In genomic region chr1:108877324-108877812, GRCh38 we compare ENCODE assay signal across 8 cellular contexts. TPM values are rescaled to one million over a fixed set of nuclear protein-coding genes. Genes with fewer than 3 reads are reported as not detected.
DNase-seq lines count a peak whose midpoint lies in the region; ATAC-seq and TF ChIP-seq lines count a peak whose summit lies in the region.

No MANE protein-coding gene starts in this region.

- peak overlapping the region; percentile 81 for H3K27ac Mint-ChIP-seq in type B pancreatic cell

- H3K4me1 Mint-ChIP-seq in type B pancreatic cell (ENCODE audit: unreplicated experiment) = peaks cover 15% of the 10 kb centered on the region

- WGBS in heart left ventricle, 4 donors = 1 to 3% (median 1%) methylated on average over 22 of the region's 22 CpGs

- H3K9me3 Mint-ChIP-seq in type B pancreatic cell = no peaks in the 10 kb centered on the region

- H3K4me3 Mint-ChIP-seq in type B pancreatic cell = peak overlapping the region; percentile 95

- peak overlapping the region in 7 of 12 donors; percentile 4 to 85 (median 36) for H3K27ac ChIP-seq in heart left ventricle
- H3K27ac ChIP-seq in cingulate gyrus (ENCODE audit: low read depth, low read length) = peak overlapping the region; percentile 43

- H3K4me3 ChIP-seq in heart left ventricle = peak overlapping the region; percentile 65 to 97 (median 80)

- peaks cover 0 to 24% (median 4%) of the 10 kb centered on the region in 12 donors for H3K4me1 ChIP-seq in heart left ventricle

- H3K27me3 Mint-ChIP-seq in type B pancreatic cell = no peaks in the 10 kb centered on the region

- ATAC-seq in heart left ventricle = peak in 1 of 4 donors; percentile 4

- TF ChIP-seq CTCF in heart left ventricle (IDR thresholded peaks at IDR 0.05) = no peak
- no peak for TF ChIP-seq CTCF in type B pancreatic cell (conservative IDR thresholded peaks at IDR 0.05)

- DNase-seq in heart left ventricle = no peak
- no peak for DNase-seq in cardiac septum (ENCODE audit: low spot score)
- DNase-seq in NCI-H748 treated with DMSO at 0.1 percent for 48 hours (lab: John Stamatoyannopoulos, UW) = peak; percentile 35
- peak; percentile 55 for DNase-seq in medulla oblongata (ENCODE audit: extremely low spot score)
- no peak for DNase-seq in type B pancreatic cell (ENCODE audit: extremely low spot score, unreplicated experiment)
- no peak for DNase-seq in activated CD4-positive, alpha-beta T cell treated with anti-CD3 and anti-CD28 coated beads, Interleukin-2, amount 50 U/mL, for 1 hour
- no peak for DNase-seq in NCI-H1436 (lab: John Stamatoyannopoulos, UW)

- no peaks in the 10 kb centered on the region for H3K36me3 Mint-ChIP-seq in type B pancreatic cell

- H3K27me3 ChIP-seq in heart left ventricle = no peaks in the 10 kb centered on the region

- H3K36me3 ChIP-seq in heart left ventricle = no peaks in the 10 kb centered on the region

- H3K9me3 ChIP-seq in heart left ventricle = no peaks in the 10 kb centered on the region

- intact Hi-C loops in heart left ventricle (cut with DNase I) (loop anchor here in 4 of 10 donors (1.0 to 5.0 kb wide), 4 partner anchors 45 to 130 kb away; partner anchors contain the start of gene STXBP3 (in 1 of the 4)), cardiac septum (cut with DNase I) (loop anchor here (5.0 kb wide), 1 partner anchor 45 kb away; no protein-coding TSS in a partner anchor)

- TF ChIP-seq POLR2A in heart left ventricle (IDR thresholded peaks at IDR 0.05) = no peak

RNA-seq across cellular contexts. Expression of gene GPSM2, which starts 0.6 kb away (rescaled TPM):
- total RNA-seq in heart left ventricle (1 to 10 TPM in 8 of 9 donors, under 1 TPM in 1; 1.00 to 7.0 (median 2.4) TPM), cardiac septum (0.92 TPM), type B pancreatic cell (ENCODE audit: low replicate concordance) (21.8 and 27.9 TPM in 2 replicates)
- polyA plus RNA-seq in heart left ventricle = 1 to 10 TPM in 1 of 2 donors, under 1 TPM in 1; 0.72 to 4.4 TPM

RNA-seq across cellular contexts. Expression of gene AKNAD1, which starts 20.5 kb away (rescaled TPM):
- under 1 TPM in 1 of 9 donors, not detected in 8; 0.59 TPM for total RNA-seq in heart left ventricle
- under 1 TPM in 1 of 2 donors, not detected in 1; 0.14 TPM for polyA plus RNA-seq in heart left ventricle
- not detected for total RNA-seq in cardiac septum
- total RNA-seq in type B pancreatic cell (ENCODE audit: low replicate concordance) = 0.92 TPM in 1 of 2 replicates, not detected in the other

Comparison
In these comparisons a context has a peak if more than half of its experiments do, and no peak if none do; other contexts are left out.
1. DNase-seq: peak in NCI-H748 treated with DMSO at 0.1 percent for 48 hours (single experiment) and medulla oblongata (single experiment); none in heart left ventricle (0 of 5), cardiac septum (single experiment), type B pancreatic cell (single experiment), activated CD4-positive, alpha-beta T cell treated with anti-CD3 and anti-CD28 coated beads, Interleukin-2, amount 50 U/mL, for 1 hour (single experiment) and NCI-H1436 (single experiment).